ENCODE assay signal across 8 cellular contexts in genomic region chr11:128031538-128032134, GRCh38.
A peak's percentile ranks its signal among the peaks of the same experiment; 100 is the strongest.
DNase-seq lines count a peak whose midpoint lies in the region; ATAC-seq, FAIRE-seq and TF ChIP-seq lines count a peak whose summit lies in the region.
"Not testable (repeated sequence)": the region's sequence is repeated elsewhere in the genome, so short reads cannot be mapped to it uniquely, and the experiment has no call there.

No MANE protein-coding gene starts in this region.

- not testable (repeated sequence) for H3K27ac Mint-ChIP-seq in activated naive CD8-positive, alpha-beta T cell treated with anti-CD3 and anti-CD28 coated beads for 36 hours

- peak; percentile 67 for TF ChIP-seq CTCF in A549 (IDR thresholded peaks at IDR 0.05)
- peak; percentile 50 to 86 (median 80) for TF ChIP-seq CTCF in prostate gland (IDR thresholded peaks at IDR 0.05)

- not testable (repeated sequence) for FAIRE-seq in A549 (lab: Jason Lieb, UNC)

- TF ChIP-seq EP300 in A549 (IDR thresholded peaks at IDR 0.05), result not testable (repeated sequence)

- intact Hi-C loops in head of caudate nucleus (cut with DNase I), result loop anchor here (10.0 kb wide), 1 partner anchor 803 kb away; no protein-coding TSS in a partner anchor
- intact Hi-C loops in prostate gland (cut with DNase I), result loop anchor here (5.0 kb wide), 1 partner anchor 801 kb away; no protein-coding TSS in a partner anchor

- not testable (repeated sequence) for H3K36me3 ChIP-seq in prostate gland

- not testable (repeated sequence) for H3K4me3 ChIP-seq in A549, prostate gland

- H3K9me3 ChIP-seq in A549, prostate gland: not testable (repeated sequence)

- not testable (repeated sequence) for H3K27me3 ChIP-seq in prostate gland (replicated peaks; ENCODE audit: insufficient read depth)

- H3K4me3 Mint-ChIP-seq in activated naive CD8-positive, alpha-beta T cell treated with anti-CD3 and anti-CD28 coated beads for 36 hours, result not testable (repeated sequence)

- H3K36me3 Mint-ChIP-seq in activated naive CD8-positive, alpha-beta T cell treated with anti-CD3 and anti-CD28 coated beads for 36 hours, result not testable (repeated sequence)

- not testable (repeated sequence) for H3K4me2 ChIP-seq in A549

- not testable (repeated sequence) for TF ChIP-seq POLR2A in A549 (IDR thresholded peaks at IDR 0.05; ENCODE audit: low read length); prostate gland (IDR thresholded peaks at IDR 0.05)

- peak; percentile 80 to 84 for TF ChIP-seq RAD21 in A549 (conservative IDR thresholded peaks at IDR 0.05 in 1 of 2, IDR thresholded peaks at IDR 0.05 in 1 of 2)

- H3K27ac ChIP-seq in A549, prostate gland: not testable (repeated sequence)

- H3K9me3 Mint-ChIP-seq in activated naive CD8-positive, alpha-beta T cell treated with anti-CD3 and anti-CD28 coated beads for 36 hours, result not testable (repeated sequence)

- ATAC-seq in A549, result peak; percentile 80 to 93; a peak in 4 of 6 replicates
- peak; percentile 66 for ATAC-seq in GM18508 (IDR thresholded peaks at IDR 0.05; ENCODE audit: insufficient read depth, unreplicated experiment)
- ATAC-seq in HG02870 (IDR thresholded peaks at IDR 0.05; ENCODE audit: unreplicated experiment), result peak; percentile 81

- H3K4me1 Mint-ChIP-seq in activated naive CD8-positive, alpha-beta T cell treated with anti-CD3 and anti-CD28 coated beads for 36 hours, result not testable (repeated sequence)

- DNase-seq in A549 (ENCODE audit: low read depth in 1 of 2, low spot score in 1 of 2), result peak; percentile 28 to 51
- peak; percentile 64 for DNase-seq in NCI-H1436 treated with DMSO at 0.1 percent for 48 hours (lab: John Stamatoyannopoulos, UW)
- DNase-seq in SW480 (ENCODE audit: low spot score), result peak; percentile 76
- DNase-seq in activated naive CD8-positive, alpha-beta T cell treated with anti-CD3 and anti-CD28 coated beads for 36 hours, result peak; percentile 48
- peak in 37 of 42 donors; percentile 2 to 82 (median 55) for DNase-seq in head of caudate nucleus
- peak; percentile 56 for DNase-seq in prostate gland (ENCODE audit: low spot score)

- not testable (repeated sequence) for H3K4me1 ChIP-seq in A549; prostate gland (replicated peaks)

- POLR2A ChIA-PET in A549 (lab: Yijun Ruan, JAX), result not testable (repeated sequence)

- H3K27me3 Mint-ChIP-seq in activated naive CD8-positive, alpha-beta T cell treated with anti-CD3 and anti-CD28 coated beads for 36 hours, result peaks cover 15% of the 10 kb centered on the region

- CTCF ChIA-PET in A549 (lab: Yijun Ruan, JAX), result interaction anchor here (0.6 to 1.2 kb wide), 15 partner anchors 11 to 955 kb away, joined by 3 to 5 read pairs (median 3); no protein-coding TSS in a partner anchor

- WGBS in A549 (ENCODE audit: missing lambda C conversion rate), result 16% methylated on average over 14 of the region's 14 CpGs
- 56% methylated on average over 14 of the region's 14 CpGs for WGBS in prostate gland

TF ChIP-seq in A549, 52 proteins besides CTCF, POLR2A, EP300 and RAD21:
- TF ChIP-seq SMC3 (IDR thresholded peaks at IDR 0.05), result peak; percentile 37; the same call in 2 of the 3 replicates
TF ChIP-seq in A549: peak in this region for 1; not testable (repeated sequence) for 51.
